25 cellular contexts compared by ENCODE assay signal in the genomic region with DNA sequence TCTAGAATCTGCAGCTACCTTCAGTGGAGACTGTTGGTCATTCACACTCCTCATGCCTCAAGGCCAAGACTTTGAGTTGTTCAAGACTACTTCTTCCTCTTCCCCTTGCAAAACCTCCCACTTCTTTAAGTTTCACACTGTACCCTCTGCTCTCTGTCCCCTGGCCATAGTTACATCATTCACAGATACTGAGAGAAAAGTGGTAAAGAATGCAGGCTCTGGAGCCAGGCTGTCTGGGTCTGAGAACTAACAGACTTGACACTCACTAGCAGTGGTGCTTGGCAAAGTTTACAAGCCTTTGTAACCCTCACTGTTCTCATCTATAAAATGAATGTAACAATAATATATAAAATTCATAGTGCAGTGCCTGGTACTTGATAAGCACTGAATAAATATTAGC.
"Had no signal": no experiment of that assay in that cellular context is flagged by ENCODE, and none has a peak within 500 bp of the region (broad histone marks: within the 10 kb centered on the region; RNA-seq: fewer than 3 reads in every experiment).

No MANE protein-coding gene starts in this region.

- H3K27ac ChIP-seq: adrenal gland, esophagus muscularis mucosa, neutrophil, right lobe of liver, upper lobe of left lung, vagina, WERI-Rb-1 had no signal

- H3K4me3 ChIP-seq: adrenal gland, esophagus muscularis mucosa, right lobe of liver, upper lobe of left lung, vagina had no signal

- H3K36me3 ChIP-seq: adrenal gland, esophagus muscularis mucosa, neutrophil, right lobe of liver, upper lobe of left lung, vagina, WERI-Rb-1 had no signal

- H3K27me3 ChIP-seq: adrenal gland, esophagus muscularis mucosa, neutrophil, right lobe of liver, upper lobe of left lung, vagina had no signal

- H3K9me3 ChIP-seq: adrenal gland, esophagus muscularis mucosa, neutrophil, right lobe of liver, upper lobe of left lung, vagina had no signal

- DNase-seq: activated CD4-positive, alpha-beta T cell treated with anti-CD3 and anti-CD28 coated beads for 48 hours; activated CD4-positive, alpha-beta T cell treated with anti-CD3 and anti-CD28 coated beads, Interleukin-2, amount 50 U/mL, for 48 hours; activated CD8-positive, alpha-beta memory T cell treated with anti-CD3 and anti-CD28 coated beads for 24 hours; activated effector memory CD4-positive, alpha-beta T cell treated with Interleukin-2 at 50 U/mL for 16 hours; activated naive CD4-positive, alpha-beta T cell treated with Interleukin-2 at 50 U/mL for 16 hours; adrenal gland; central memory CD4-positive, alpha-beta T cell; dermis blood vessel endothelial cell; effector CD4-positive, alpha-beta T cell; left ventricle myocardium superior; mammary epithelial cell; naive B cell; nephron progenitor cell; right lobe of liver; small intestine; stimulated activated CD4-positive, alpha-beta T cell treated with anti-CD3 and anti-CD28 coated beads, Interleukin-4, amount 100 ng/mL, for 24 hours; stimulated activated naive CD8-positive, alpha-beta T cell treated with anti-CD3 and anti-CD28 coated beads, Interleukin-15, amount 100 ng/mL, for 72 hours; substantia nigra; T-helper 17 cell; T1000; upper lobe of left lung; WERI-Rb-1 had no signal

- H3K4me1 ChIP-seq: adrenal gland, esophagus muscularis mucosa, right lobe of liver, upper lobe of left lung, vagina had no signal
